1 cellular context compared by ENCODE assay signal in the genomic region with DNA sequence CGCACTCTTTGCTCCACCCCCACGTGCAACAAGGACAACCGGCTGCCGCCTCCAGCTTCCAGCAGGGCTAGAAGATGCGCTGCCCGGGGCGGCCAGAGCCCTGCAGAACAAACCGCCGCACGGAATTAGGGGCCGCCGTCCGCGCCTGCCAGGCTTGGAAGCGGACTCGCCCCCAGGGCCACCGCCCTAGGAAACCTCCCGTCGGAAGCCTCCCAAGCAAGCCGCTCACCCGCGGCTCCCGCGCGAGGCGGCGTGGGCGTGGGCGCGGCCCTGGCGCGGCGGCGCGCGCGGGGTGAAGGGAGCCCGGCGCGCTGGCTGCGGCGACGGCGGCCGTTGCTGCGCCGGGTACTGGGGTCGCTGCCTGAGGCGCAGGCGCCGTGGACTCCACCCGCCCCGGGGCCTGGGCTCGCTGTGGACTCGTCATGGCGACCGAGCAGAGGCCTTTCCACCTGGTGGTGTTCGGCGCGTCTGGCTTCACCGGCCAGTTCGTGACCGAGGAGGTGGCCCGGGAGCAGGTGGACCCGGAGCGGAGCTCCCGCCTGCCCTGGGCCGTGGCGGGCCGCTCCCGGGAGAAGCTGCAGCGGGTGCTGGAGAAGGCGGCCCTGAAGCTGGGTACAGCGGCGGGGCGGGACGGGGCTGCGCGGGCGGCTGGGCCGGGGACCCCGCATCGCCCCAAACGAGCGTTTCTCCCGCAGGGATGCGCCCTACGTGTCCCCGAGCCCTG.
TF ChIP-seq lines count a peak whose summit lies in the region.

A gene with protein sequence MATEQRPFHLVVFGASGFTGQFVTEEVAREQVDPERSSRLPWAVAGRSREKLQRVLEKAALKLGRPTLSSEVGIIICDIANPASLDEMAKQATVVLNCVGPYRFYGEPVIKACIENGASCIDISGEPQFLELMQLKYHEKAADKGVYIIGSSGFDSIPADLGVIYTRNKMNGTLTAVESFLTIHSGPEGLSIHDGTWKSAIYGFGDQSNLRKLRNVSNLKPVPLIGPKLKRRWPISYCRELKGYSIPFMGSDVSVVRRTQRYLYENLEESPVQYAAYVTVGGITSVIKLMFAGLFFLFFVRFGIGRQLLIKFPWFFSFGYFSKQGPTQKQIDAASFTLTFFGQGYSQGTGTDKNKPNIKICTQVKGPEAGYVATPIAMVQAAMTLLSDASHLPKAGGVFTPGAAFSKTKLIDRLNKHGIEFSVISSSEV (plus strand): TSS at position 409 of the 724 bp plus-strand sequence. CDS start 14 bp downstream, at position 423.

TF ChIP-seq in HepG2, 621 proteins besides CTCF, POLR2A, EP300 and RAD21 (continued from another document and continues in another):
- TF ChIP-seq SNRNP70 (IDR thresholded peaks at IDR 0.05; ENCODE audit: low read depth, low read length) (no peak), ZNF761 (CRISPR knock-in tag; conservative IDR thresholded peaks at IDR 0.05) (peak; percentile 61; the same call in 1 of the 2 replicates), ATRX (CRISPR knock-in tag; IDR thresholded peaks at IDR 0.05; ENCODE audit: borderline replicate concordance) (no peak), ZNF33A (CRISPR knock-in tag; IDR thresholded peaks at IDR 0.05; ENCODE audit: borderline replicate concordance) (no peak), SIN3A (IDR thresholded peaks at IDR 0.05; ENCODE audit: borderline replicate concordance, low read depth, low read length) (no peak; the same call in 1 of the 2 replicates), ZSCAN9 (CRISPR knock-in tag; IDR thresholded peaks at IDR 0.05; ENCODE audit: borderline replicate concordance) (no peak; the same call in 1 of the 2 replicates), ZNF720 (CRISPR knock-in tag; IDR thresholded peaks at IDR 0.05) (no peak), CCDC6 (CRISPR knock-in tag; IDR thresholded peaks at IDR 0.05) (peak; percentile 53; the same call in 1 of the 2 replicates), TAF1 (CRISPR knock-in tag; IDR thresholded peaks at IDR 0.05) (peak; percentile 88), NR2F6 (IDR thresholded peaks at IDR 0.05) (no peak), NR2F6 (CRISPR knock-in tag; IDR thresholded peaks at IDR 0.05) (no peak), NR1H2 (CRISPR knock-in tag; IDR thresholded peaks at IDR 0.05; ENCODE audit: borderline replicate concordance, low read depth) (no peak), JUN (CRISPR knock-in tag; IDR thresholded peaks at IDR 0.05) (no peak), XBP1 (CRISPR knock-in tag; IDR thresholded peaks at IDR 0.05) (no peak), ZNF160 (CRISPR knock-in tag; IDR thresholded peaks at IDR 0.05) (peak; percentile 66), EED (CRISPR knock-in tag; IDR thresholded peaks at IDR 0.05) (peak; percentile 34; the same call in 1 of the 2 replicates), KLF16 (CRISPR knock-in tag; IDR thresholded peaks at IDR 0.05) (peak in 1 of 2 experiments; percentile 40; a peak in 1 of 4 replicates), ZNF430 (CRISPR knock-in tag; IDR thresholded peaks at IDR 0.05) (peak; percentile 78; the same call in 1 of the 2 replicates), RFX5 (IDR thresholded peaks at IDR 0.05; ENCODE audit: low read depth, low read length) (no peak), MLLT10 (CRISPR knock-in tag; IDR thresholded peaks at IDR 0.05) (no peak), HNF4G (IDR thresholded peaks at IDR 0.05; ENCODE audit: borderline replicate concordance, low read depth, low read length) (no peak), HNF4G (CRISPR knock-in tag; IDR thresholded peaks at IDR 0.05; ENCODE audit: borderline replicate concordance, low read depth) (peak; percentile 17; the same call in 1 of the 2 replicates), ZFP1 (CRISPR knock-in tag; IDR thresholded peaks at IDR 0.05) (no peak), GLI4 (CRISPR knock-in tag; IDR thresholded peaks at IDR 0.05; ENCODE audit: borderline replicate concordance) (no peak; the same call in 1 of the 2 replicates), GPN1 (CRISPR knock-in tag; IDR thresholded peaks at IDR 0.05; ENCODE audit: borderline replicate concordance) (no peak), SIX4 (CRISPR knock-in tag; IDR thresholded peaks at IDR 0.05) (no peak), TSC22D2 (CRISPR knock-in tag; IDR thresholded peaks at IDR 0.05; ENCODE audit: borderline replicate concordance) (no peak), MED8 (CRISPR knock-in tag; IDR thresholded peaks at IDR 0.05; ENCODE audit: insufficient replicate concordance) (peak; percentile 43), ZNF510 (CRISPR knock-in tag; IDR thresholded peaks at IDR 0.05; ENCODE audit: low read depth) (peak; percentile 56; the same call in 1 of the 2 replicates), ZNF34 (CRISPR knock-in tag; IDR thresholded peaks at IDR 0.05; ENCODE audit: borderline replicate concordance) (no peak), AHR (CRISPR knock-in tag; IDR thresholded peaks at IDR 0.05) (peak; percentile 30; the same call in 1 of the 2 replicates), ZNF773 (CRISPR knock-in tag; IDR thresholded peaks at IDR 0.05; ENCODE audit: borderline replicate concordance) (peak; percentile 53; the same call in 1 of the 2 replicates), ZMYM2 (CRISPR knock-in tag; IDR thresholded peaks at IDR 0.05) (no peak), SAP130 (CRISPR knock-in tag; IDR thresholded peaks at IDR 0.05; ENCODE audit: low read depth) (peak; percentile 37), HNRNPH1 (optimal IDR thresholded peaks at IDR 0.05; ENCODE audit: low read depth, low read length) (no peak), TRIM24 (CRISPR knock-in tag; IDR thresholded peaks at IDR 0.05) (no peak)
- TF ChIP-seq, protein P1, sequence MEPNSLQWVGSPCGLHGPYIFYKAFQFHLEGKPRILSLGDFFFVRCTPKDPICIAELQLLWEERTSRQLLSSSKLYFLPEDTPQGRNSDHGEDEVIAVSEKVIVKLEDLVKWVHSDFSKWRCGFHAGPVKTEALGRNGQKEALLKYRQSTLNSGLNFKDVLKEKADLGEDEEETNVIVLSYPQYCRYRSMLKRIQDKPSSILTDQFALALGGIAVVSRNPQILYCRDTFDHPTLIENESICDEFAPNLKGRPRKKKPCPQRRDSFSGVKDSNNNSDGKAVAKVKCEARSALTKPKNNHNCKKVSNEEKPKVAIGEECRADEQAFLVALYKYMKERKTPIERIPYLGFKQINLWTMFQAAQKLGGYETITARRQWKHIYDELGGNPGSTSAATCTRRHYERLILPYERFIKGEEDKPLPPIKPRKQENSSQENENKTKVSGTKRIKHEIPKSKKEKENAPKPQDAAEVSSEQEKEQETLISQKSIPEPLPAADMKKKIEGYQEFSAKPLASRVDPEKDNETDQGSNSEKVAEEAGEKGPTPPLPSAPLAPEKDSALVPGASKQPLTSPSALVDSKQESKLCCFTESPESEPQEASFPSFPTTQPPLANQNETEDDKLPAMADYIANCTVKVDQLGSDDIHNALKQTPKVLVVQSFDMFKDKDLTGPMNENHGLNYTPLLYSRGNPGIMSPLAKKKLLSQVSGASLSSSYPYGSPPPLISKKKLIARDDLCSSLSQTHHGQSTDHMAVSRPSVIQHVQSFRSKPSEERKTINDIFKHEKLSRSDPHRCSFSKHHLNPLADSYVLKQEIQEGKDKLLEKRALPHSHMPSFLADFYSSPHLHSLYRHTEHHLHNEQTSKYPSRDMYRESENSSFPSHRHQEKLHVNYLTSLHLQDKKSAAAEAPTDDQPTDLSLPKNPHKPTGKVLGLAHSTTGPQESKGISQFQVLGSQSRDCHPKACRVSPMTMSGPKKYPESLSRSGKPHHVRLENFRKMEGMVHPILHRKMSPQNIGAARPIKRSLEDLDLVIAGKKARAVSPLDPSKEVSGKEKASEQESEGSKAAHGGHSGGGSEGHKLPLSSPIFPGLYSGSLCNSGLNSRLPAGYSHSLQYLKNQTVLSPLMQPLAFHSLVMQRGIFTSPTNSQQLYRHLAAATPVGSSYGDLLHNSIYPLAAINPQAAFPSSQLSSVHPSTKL (CRISPR knock-in tag; IDR thresholded peaks at IDR 0.05), result peak; percentile 18; the same call in 1 of the 2 replicates
- TF ChIP-seq, protein P2, sequence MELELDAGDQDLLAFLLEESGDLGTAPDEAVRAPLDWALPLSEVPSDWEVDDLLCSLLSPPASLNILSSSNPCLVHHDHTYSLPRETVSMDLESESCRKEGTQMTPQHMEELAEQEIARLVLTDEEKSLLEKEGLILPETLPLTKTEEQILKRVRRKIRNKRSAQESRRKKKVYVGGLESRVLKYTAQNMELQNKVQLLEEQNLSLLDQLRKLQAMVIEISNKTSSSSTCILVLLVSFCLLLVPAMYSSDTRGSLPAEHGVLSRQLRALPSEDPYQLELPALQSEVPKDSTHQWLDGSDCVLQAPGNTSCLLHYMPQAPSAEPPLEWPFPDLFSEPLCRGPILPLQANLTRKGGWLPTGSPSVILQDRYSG (CRISPR knock-in tag; IDR thresholded peaks at IDR 0.05), result 0 out of 2 replicates have a peak, but pooled peaks have one; percentile 33
- TF ChIP-seq, protein P3, sequence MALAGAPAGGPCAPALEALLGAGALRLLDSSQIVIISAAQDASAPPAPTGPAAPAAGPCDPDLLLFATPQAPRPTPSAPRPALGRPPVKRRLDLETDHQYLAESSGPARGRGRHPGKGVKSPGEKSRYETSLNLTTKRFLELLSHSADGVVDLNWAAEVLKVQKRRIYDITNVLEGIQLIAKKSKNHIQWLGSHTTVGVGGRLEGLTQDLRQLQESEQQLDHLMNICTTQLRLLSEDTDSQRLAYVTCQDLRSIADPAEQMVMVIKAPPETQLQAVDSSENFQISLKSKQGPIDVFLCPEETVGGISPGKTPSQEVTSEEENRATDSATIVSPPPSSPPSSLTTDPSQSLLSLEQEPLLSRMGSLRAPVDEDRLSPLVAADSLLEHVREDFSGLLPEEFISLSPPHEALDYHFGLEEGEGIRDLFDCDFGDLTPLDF (CRISPR knock-in tag; IDR thresholded peaks at IDR 0.05), result peak; percentile 45; the same call in 1 of the 2 replicates
- TF ChIP-seq, protein P4, sequence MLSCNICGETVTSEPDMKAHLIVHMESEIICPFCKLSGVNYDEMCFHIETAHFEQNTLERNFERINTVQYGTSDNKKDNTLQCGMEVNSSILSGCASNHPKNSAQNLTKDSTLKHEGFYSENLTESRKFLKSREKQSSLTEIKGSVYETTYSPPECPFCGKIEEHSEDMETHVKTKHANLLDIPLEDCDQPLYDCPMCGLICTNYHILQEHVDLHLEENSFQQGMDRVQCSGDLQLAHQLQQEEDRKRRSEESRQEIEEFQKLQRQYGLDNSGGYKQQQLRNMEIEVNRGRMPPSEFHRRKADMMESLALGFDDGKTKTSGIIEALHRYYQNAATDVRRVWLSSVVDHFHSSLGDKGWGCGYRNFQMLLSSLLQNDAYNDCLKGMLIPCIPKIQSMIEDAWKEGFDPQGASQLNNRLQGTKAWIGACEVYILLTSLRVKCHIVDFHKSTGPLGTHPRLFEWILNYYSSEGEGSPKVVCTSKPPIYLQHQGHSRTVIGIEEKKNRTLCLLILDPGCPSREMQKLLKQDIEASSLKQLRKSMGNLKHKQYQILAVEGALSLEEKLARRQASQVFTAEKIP (CRISPR knock-in tag; IDR thresholded peaks at IDR 0.05; ENCODE audit: borderline replicate concordance), result no peak
- TF ChIP-seq, protein P5, sequence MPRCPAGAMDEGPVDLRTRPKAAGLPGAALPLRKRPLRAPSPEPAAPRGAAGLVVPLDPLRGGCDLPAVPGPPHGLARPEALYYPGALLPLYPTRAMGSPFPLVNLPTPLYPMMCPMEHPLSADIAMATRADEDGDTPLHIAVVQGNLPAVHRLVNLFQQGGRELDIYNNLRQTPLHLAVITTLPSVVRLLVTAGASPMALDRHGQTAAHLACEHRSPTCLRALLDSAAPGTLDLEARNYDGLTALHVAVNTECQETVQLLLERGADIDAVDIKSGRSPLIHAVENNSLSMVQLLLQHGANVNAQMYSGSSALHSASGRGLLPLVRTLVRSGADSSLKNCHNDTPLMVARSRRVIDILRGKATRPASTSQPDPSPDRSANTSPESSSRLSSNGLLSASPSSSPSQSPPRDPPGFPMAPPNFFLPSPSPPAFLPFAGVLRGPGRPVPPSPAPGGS (CRISPR knock-in tag; IDR thresholded peaks at IDR 0.05), result peak; percentile 13; the same call in 1 of the 2 replicates
- TF ChIP-seq, protein P6, sequence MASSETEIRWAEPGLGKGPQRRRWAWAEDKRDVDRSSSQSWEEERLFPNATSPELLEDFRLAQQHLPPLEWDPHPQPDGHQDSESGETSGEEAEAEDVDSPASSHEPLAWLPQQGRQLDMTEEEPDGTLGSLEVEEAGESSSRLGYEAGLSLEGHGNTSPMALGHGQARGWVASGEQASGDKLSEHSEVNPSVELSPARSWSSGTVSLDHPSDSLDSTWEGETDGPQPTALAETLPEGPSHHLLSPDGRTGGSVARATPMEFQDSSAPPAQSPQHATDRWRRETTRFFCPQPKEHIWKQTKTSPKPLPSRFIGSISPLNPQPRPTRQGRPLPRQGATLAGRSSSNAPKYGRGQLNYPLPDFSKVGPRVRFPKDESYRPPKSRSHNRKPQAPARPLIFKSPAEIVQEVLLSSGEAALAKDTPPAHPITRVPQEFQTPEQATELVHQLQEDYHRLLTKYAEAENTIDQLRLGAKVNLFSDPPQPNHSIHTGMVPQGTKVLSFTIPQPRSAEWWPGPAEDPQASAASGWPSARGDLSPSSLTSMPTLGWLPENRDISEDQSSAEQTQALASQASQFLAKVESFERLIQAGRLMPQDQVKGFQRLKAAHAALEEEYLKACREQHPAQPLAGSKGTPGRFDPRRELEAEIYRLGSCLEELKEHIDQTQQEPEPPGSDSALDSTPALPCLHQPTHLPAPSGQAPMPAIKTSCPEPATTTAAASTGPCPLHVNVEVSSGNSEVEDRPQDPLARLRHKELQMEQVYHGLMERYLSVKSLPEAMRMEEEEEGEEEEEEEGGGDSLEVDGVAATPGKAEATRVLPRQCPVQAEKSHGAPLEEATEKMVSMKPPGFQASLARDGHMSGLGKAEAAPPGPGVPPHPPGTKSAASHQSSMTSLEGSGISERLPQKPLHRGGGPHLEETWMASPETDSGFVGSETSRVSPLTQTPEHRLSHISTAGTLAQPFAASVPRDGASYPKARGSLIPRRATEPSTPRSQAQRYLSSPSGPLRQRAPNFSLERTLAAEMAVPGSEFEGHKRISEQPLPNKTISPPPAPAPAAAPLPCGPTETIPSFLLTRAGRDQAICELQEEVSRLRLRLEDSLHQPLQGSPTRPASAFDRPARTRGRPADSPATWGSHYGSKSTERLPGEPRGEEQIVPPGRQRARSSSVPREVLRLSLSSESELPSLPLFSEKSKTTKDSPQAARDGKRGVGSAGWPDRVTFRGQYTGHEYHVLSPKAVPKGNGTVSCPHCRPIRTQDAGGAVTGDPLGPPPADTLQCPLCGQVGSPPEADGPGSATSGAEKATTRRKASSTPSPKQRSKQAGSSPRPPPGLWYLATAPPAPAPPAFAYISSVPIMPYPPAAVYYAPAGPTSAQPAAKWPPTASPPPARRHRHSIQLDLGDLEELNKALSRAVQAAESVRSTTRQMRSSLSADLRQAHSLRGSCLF (CRISPR knock-in tag; IDR thresholded peaks at IDR 0.05; ENCODE audit: borderline replicate concordance), result no peak
- TF ChIP-seq, protein P7, sequence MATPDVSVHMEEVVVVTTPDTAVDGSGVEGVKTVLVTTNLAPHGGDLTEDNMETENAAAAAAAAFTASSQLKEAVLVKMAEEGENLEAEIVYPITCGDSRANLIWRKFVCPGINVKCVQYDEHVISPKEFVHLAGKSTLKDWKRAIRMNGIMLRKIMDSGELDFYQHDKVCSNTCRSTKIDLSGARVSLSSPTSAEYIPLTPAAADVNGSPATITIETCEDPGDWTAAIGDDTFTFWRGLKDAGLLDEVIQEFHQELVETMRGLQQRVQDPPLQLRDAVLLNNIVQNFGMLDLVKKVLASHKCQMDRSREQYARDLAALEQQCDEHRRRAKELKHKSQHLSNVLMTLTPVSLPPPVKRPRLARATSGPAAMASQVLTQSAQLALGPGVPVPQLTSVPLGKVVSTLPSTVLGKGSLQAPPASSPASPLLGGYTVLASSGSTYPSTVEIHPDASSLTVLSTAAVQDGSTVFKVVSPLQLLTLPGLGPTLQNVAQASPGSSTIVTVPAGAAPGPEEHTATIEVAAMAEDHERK (CRISPR knock-in tag; IDR thresholded peaks at IDR 0.05; ENCODE audit: low read depth), result no peak
